ENCODE assay signal across 8 cellular contexts in the genomic region with DNA sequence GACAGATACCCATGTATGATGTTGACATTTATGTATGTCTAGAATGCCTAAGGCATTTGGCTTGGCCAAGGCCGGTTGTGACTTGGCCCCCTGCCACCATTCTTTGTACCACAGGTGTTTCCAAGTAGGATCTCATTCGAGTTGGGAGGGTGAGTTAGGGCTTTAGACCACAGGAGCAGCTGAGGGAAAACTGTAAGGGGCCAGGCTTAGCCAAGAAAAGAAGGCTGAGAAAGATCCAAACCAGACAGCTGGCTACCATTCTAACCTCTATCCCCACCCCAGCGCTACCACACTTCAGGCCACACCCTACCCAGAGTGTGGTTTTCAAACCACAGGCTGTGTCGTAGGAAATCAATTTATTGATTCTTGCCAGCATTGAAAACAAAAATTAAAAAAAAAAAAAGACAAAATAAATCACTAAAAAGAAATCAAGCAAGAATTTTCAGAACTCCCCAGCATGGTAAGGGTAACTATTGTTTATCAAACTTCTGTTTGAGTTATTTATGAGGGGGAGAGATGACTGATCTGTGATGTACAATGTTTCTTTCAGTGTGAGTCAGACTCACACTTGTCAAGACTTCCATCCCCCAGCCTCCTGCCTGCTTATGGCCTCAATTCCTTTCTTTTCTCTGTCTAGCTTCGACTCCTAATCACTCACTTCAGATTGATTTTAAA. TPM values are rescaled to one million over a fixed set of nuclear protein-coding genes. Genes with fewer than 3 reads are reported as not detected.
DNase-seq lines count a peak whose midpoint lies in the region; ATAC-seq lines count a peak whose summit lies in the region.

No MANE protein-coding gene starts in this region.

- no peak overlapping the region for H3K4me3 ChIP-seq in mesenchymal stem cell (ENCODE audit: insufficient read depth in 1 of 2, low read depth in 1 of 2, low read length in 2 of 2)

- H3K9me3 ChIP-seq in mesenchymal stem cell (ENCODE audit: control insufficient read depth, low read length): no peaks in the 10 kb centered on the region

- H3K9ac ChIP-seq in mesenchymal stem cell (ENCODE audit: low read length): peak overlapping the region; percentile 11

- H2AK5ac ChIP-seq in mesenchymal stem cell (ENCODE audit: low read length, severe bottlenecking): no peak overlapping the region

- no peaks in the 10 kb centered on the region for H3K36me3 ChIP-seq in mesenchymal stem cell (ENCODE audit: control insufficient read depth in 1 of 2, insufficient read depth in 2 of 2, low read depth in 1 of 2, low read length in 2 of 2)

- H3K79me1 ChIP-seq in mesenchymal stem cell (replicated peaks; ENCODE audit: low read length, poor library complexity, severe bottlenecking): no peaks in the 10 kb centered on the region

- peaks cover 0 to 4% of the 10 kb centered on the region in 2 experiments for H3K27me3 ChIP-seq in mesenchymal stem cell (ENCODE audit: control insufficient read depth in 1 of 2, insufficient read depth in 1 of 2, low read length in 2 of 2)

- H3K23ac ChIP-seq in mesenchymal stem cell (ENCODE audit: low read length in 2 of 2): no peak overlapping the region

- no peak overlapping the region for H2BK120ac ChIP-seq in mesenchymal stem cell (ENCODE audit: low read depth, low read length)

- no peak overlapping the region for H2BK12ac ChIP-seq in mesenchymal stem cell (ENCODE audit: low read length in 2 of 2)

- no peak overlapping the region for H3K14ac ChIP-seq in mesenchymal stem cell (ENCODE audit: low read length in 2 of 2)

- no peak overlapping the region for H2BK5ac ChIP-seq in mesenchymal stem cell (ENCODE audit: low read depth, low read length, poor library complexity, severe bottlenecking)

- 7% methylated on average over 3 of the region's 5 CpGs for WGBS in mesenchymal stem cell

- H3K4me2 ChIP-seq in mesenchymal stem cell (ENCODE audit: low read length, poor library complexity, severe bottlenecking): no peak overlapping the region

- H3K18ac ChIP-seq in mesenchymal stem cell (ENCODE audit: low read depth in 1 of 2, low read length in 2 of 2): peak overlapping the region in 1 of 2 experiments; percentile 24

- peak; percentile 23 for DNase-seq in NCI-H82 (lab: John Stamatoyannopoulos, UW)
- no peak for DNase-seq in NCI-H82 treated with DMSO at 0.1 percent for 48 hours (lab: John Stamatoyannopoulos, UW; ENCODE audit: unreplicated experiment)
- DNase-seq in NCI-H146 treated with DMSO at 0.1 percent for 48 hours (lab: John Stamatoyannopoulos, UW; ENCODE audit: unreplicated experiment): peak; percentile 69
- peak; percentile 72 to 74 for DNase-seq in activated T-cell treated with anti-CD3 and anti-CD28 coated beads, Interleukin-2, amount 50 U/mL, for 48 hours
- DNase-seq in mesenchymal stem cell: no peak
- no peak for DNase-seq in SK-N-DZ (ENCODE audit: low spot score)
- DNase-seq in caudate nucleus (lab: John Stamatoyannopoulos, UW): no peak

- no peak overlapping the region for H4K91ac ChIP-seq in mesenchymal stem cell (ENCODE audit: low read length)

- H3K4ac ChIP-seq in mesenchymal stem cell (ENCODE audit: low read depth in 1 of 2, low read length in 2 of 2): no peak overlapping the region

- H4K8ac ChIP-seq in mesenchymal stem cell (ENCODE audit: low read length): no peak overlapping the region

- peak; percentile 67 for ATAC-seq in HG02798 (IDR thresholded peaks at IDR 0.05; ENCODE audit: poor library complexity, unreplicated experiment)

- H3K27ac ChIP-seq in mesenchymal stem cell (ENCODE audit: low read length, poor library complexity, severe bottlenecking): peak overlapping the region; percentile 35
- H3K27ac ChIP-seq in caudate nucleus (ENCODE audit: low read depth, low read length): no peak overlapping the region

- no peak overlapping the region for H2BK15ac ChIP-seq in mesenchymal stem cell (ENCODE audit: low read depth, poor library complexity, severe bottlenecking)

- H3K4me1 ChIP-seq in mesenchymal stem cell (ENCODE audit: control insufficient read depth, insufficient read depth, low read depth, low read length): no peaks in the 10 kb centered on the region

- no peak overlapping the region for H2AFZ ChIP-seq in mesenchymal stem cell (ENCODE audit: low read depth, low read length)

RNA-seq across cellular contexts. Expression of gene TMSB4X, which starts 9.9 kb away (rescaled TPM):
- 9,006 TPM for polyA plus RNA-seq in mesenchymal stem cell (2013, experiment 1 of 2)
- 8,811 TPM for polyA plus RNA-seq in mesenchymal stem cell (2013, experiment 2 of 2)
- polyA plus RNA-seq in SK-N-DZ (2014; cell fraction: cytosol; rRNA removed): 1,181 and 1,320 TPM in 2 replicates
- 393 and 471 TPM in 2 replicates for polyA plus RNA-seq in SK-N-DZ (2014; cell fraction: nucleus; rRNA removed)

RNA-seq across cellular contexts. Expression of gene FAM9C, which starts 59.7 kb away (rescaled TPM):
- polyA plus RNA-seq in mesenchymal stem cell (2013, experiment 1 of 2): 0.07 TPM
- 0.04 TPM for polyA plus RNA-seq in mesenchymal stem cell (2013, experiment 2 of 2)
- not detected in 2 replicates for polyA plus RNA-seq in SK-N-DZ (2014; cell fraction: cytosol; rRNA removed)
- not detected in 2 replicates for polyA plus RNA-seq in SK-N-DZ (2014; cell fraction: nucleus; rRNA removed)

Comparison
In these comparisons a context has a peak if more than half of its experiments do, and no peak if none do; other contexts are left out.
1. DNase-seq: peak in NCI-H82 (single experiment), NCI-H146 treated with DMSO at 0.1 percent for 48 hours (single experiment) and activated T-cell treated with anti-CD3 and anti-CD28 coated beads, Interleukin-2, amount 50 U/mL, for 48 hours (2 of 2); none in NCI-H82 treated with DMSO at 0.1 percent for 48 hours (single experiment), mesenchymal stem cell (single experiment), SK-N-DZ (single experiment) and caudate nucleus (0 of 61).